ENCODE assay signal across 11 cellular contexts in the genomic region with DNA sequence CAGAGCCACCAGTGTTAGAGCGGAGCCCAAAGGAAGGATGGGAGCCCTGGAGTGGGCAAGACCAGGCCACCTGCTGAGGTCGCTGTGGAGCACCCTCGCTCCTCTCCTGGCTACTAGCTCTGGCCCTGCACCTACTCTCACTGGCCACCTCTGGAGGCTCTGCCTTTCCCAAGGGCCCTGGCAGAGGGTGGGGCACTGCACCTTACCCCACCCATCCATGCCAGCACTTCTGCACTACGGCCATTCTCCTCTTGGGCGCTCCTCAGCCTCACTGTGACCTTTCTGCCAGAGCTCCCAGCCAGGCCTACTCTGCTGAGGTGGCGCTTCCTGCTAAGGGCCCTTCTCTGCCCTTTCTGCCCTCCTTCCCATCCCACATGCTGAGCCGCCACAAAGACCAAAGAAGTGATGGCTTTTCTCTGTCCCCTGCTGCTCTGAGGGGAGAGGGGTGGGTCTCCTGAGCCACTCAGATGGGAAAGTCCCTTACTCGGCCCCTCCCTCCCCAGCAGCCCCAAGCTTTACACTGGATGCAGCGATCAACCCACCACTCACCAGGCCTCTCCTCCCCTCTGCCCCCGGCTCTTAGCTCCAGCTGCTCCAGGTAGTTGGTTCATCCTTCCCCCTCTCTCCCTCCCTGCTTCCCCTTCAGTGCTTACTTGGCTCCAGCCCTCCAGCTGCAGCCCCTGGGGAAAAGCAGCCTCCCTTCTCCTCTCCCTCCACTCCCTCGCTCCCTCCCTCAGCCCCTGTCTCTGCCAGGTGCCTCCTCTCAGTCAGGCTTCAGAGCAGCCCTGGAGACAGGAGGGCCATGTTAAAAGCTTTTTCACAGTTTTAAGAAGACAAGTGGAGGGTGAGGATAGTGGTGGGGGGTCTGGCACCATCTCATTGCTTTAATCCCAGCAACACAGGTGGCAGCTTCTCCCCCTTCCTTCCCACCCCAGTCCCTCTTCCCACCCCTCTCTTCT. TPM values are rescaled to one million over a fixed set of nuclear protein-coding genes. Genes with fewer than 3 reads are reported as not detected.
DNase-seq lines count a peak whose midpoint lies in the region; ATAC-seq lines count a peak whose summit lies in the region.
"Had no signal": no experiment of that assay in that cellular context is flagged by ENCODE, and none has a peak within 500 bp of the region (broad histone marks: within the 10 kb centered on the region; RNA-seq: fewer than 3 reads in every experiment).

No MANE protein-coding gene starts in this region.

- ATAC-seq in sciatic nerve = peak; percentile 40

- DNase-seq in NCI-H2196 (lab: John Stamatoyannopoulos, UW; ENCODE audit: unreplicated experiment) (peak; percentile 28), NCI-H2196 treated with DMSO at 0.1 percent for 48 hours (lab: John Stamatoyannopoulos, UW; ENCODE audit: unreplicated experiment) (no peak), NCI-H2227 treated with DMSO at 0.1 percent for 48 hours (lab: John Stamatoyannopoulos, UW) (peak; percentile 67), ecto neural progenitor cell (ENCODE audit: low spot score) (peak; percentile 73), sciatic nerve (ENCODE audit: low spot score) (no peak), NCI-H446 (lab: John Stamatoyannopoulos, UW) (no peak), dedifferentiated amniotic fluid mesenchymal stem cell (ENCODE audit: extremely low spot score) (no peak)
- DNase-seq in activated CD4-positive, alpha-beta T cell treated with anti-CD3 and anti-CD28 coated beads, Interleukin-2, amount 50 U/mL, for 4 hours = no peak
- DNase-seq: stimulated activated CD4-positive, alpha-beta T cell treated with anti-CD3 and anti-CD28 coated beads, Interleukin-4, amount 100 ng/mL, for 1 hour; trophoblast cell had no signal

- intact Hi-C loops in sciatic nerve (cut with DNase I) = no loop called here

RNA-seq across cellular contexts. Expression of gene TMEM222, which starts 14.8 kb away (rescaled TPM):
- total RNA-seq in sciatic nerve = 37.8 TPM

RNA-seq across cellular contexts. Expression of gene SYTL1, which starts 34.7 kb away (rescaled TPM):
- 3.5 TPM for total RNA-seq in sciatic nerve
- total RNA-seq: myocyte had no signal

RNA-seq across cellular contexts. Expression of gene MAP3K6, which starts 59.6 kb away (rescaled TPM):
- total RNA-seq in sciatic nerve = 88.4 TPM

Comparison
In these comparisons a context has a peak if more than half of its experiments do, and no peak if none do; other contexts are left out.
1. DNase-seq: peak in NCI-H2196 (single experiment), NCI-H2227 treated with DMSO at 0.1 percent for 48 hours (single experiment) and ecto neural progenitor cell (single experiment); none in NCI-H2196 treated with DMSO at 0.1 percent for 48 hours (single experiment), sciatic nerve (single experiment), activated CD4-positive, alpha-beta T cell treated with anti-CD3 and anti-CD28 coated beads, Interleukin-2, amount 50 U/mL, for 4 hours (0 of 2), NCI-H446 (0 of 2) and dedifferentiated amniotic fluid mesenchymal stem cell (single experiment).